8 cellular contexts compared by ENCODE assay signal in the genomic region with DNA sequence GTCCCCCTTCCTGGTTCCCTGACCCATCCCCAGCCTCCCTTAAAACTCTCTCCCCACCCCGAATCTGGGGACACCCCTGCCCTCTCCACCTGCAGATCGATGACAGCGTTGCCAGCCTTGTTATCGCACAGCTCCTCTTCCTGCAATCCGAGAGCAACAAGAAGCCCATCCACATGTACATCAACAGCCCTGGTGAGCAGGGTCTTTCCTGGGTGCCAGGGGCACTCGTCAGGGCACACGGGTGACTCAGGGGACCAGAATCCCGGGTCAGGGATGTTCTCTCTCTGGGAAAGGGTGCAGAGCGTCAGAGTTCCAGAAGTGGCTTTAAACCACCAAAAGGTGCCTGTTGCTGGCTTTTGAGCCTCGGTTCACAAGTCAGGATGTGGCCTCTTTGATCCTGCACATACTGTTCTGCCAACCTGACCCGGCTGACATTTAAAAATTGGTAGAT. TPM values are rescaled to one million over a fixed set of nuclear protein-coding genes. Genes with fewer than 3 reads are reported as not detected.
A peak's percentile ranks its signal among the peaks of the same experiment; 100 is the strongest.
DNase-seq lines count a peak whose midpoint lies in the region; ATAC-seq and TF ChIP-seq lines count a peak whose summit lies in the region.

No MANE protein-coding gene starts in this region.

- peak overlapping the region; percentile 90 to 98 (median 95) for H3K4me3 Mint-ChIP-seq in CD4-positive, alpha-beta memory T cell
- H3K4me3 Mint-ChIP-seq in central memory CD8-positive, alpha-beta T cell: peak overlapping the region; percentile 98
- H3K4me3 Mint-ChIP-seq in naive B cell: peak overlapping the region; percentile 85 to 96 (median 92)

- H3K4me1 Mint-ChIP-seq in CD4-positive, alpha-beta memory T cell: peaks cover 10 to 29% (median 19%) of the 10 kb centered on the region in 4 donors
- H3K4me1 Mint-ChIP-seq in central memory CD8-positive, alpha-beta T cell: peaks cover 12% of the 10 kb centered on the region
- peaks cover 12 to 20% (median 12%) of the 10 kb centered on the region in 3 donors for H3K4me1 Mint-ChIP-seq in naive B cell

- CTCF ChIA-PET in CD4-positive, alpha-beta memory T cell (lab: Charles Lee; ENCODE audit: partially characterized antibody): no interaction called here
- CTCF ChIA-PET in Panc1 (lab: Charles Lee): no interaction called here

- H3K27me3 Mint-ChIP-seq in CD4-positive, alpha-beta memory T cell: no peaks in the 10 kb centered on the region
- H3K27me3 Mint-ChIP-seq in central memory CD8-positive, alpha-beta T cell: no peaks in the 10 kb centered on the region
- no peaks in the 10 kb centered on the region for H3K27me3 Mint-ChIP-seq in naive B cell

- POLR2A ChIA-PET in CD4-positive, alpha-beta memory T cell (lab: Charles Lee; ENCODE audit: partially characterized antibody): interaction anchor here (0.7 to 5.4 kb wide), 7 partner anchors 10 to 706 kb away, joined by 3 to 123 read pairs (median 10); a partner anchor contains a TSS
- POLR2A ChIA-PET in Panc1 (lab: Charles Lee): interaction anchor here (0.5 kb wide), 1 partner anchor 477 kb away, joined by 3 read pairs; no protein-coding TSS in a partner anchor

- H3K36me3 ChIP-seq in CD4-positive, alpha-beta memory T cell (ENCODE audit: insufficient read depth, low read length): peaks cover 32% of the 10 kb centered on the region
- H3K36me3 ChIP-seq in Panc1 (ENCODE audit: control insufficient read depth, insufficient read depth, low read length): peaks cover 2% of the 10 kb centered on the region

- in situ Hi-C loops in Panc1 (cut with HindIII; ENCODE audit: low pct_unique_long_range_greater_than_20kb, low sequenced_read_pairs): no loop called here

- H3K36me3 Mint-ChIP-seq in CD4-positive, alpha-beta memory T cell: peaks cover 20 to 35% of the 10 kb centered on the region in 2 donors
- peaks cover 50% of the 10 kb centered on the region for H3K36me3 Mint-ChIP-seq in central memory CD8-positive, alpha-beta T cell (ENCODE audit: insufficient read depth)
- peaks cover 0 to 4% of the 10 kb centered on the region in 2 donors for H3K36me3 Mint-ChIP-seq in naive B cell

- TSS peak; percentile 89 for BruUV-seq in Panc1 (replicated peaks; lab: Mats Ljungman, UMichigan)

- no peaks in the 10 kb centered on the region for H3K27me3 ChIP-seq in CD4-positive, alpha-beta memory T cell (ENCODE audit: insufficient read depth, low read length)
- no peaks in the 10 kb centered on the region for H3K27me3 ChIP-seq in Panc1 (ENCODE audit: control insufficient read depth, insufficient read depth, low read length)

- peaks cover 23% of the 10 kb centered on the region for H3K4me1 ChIP-seq in CD4-positive, alpha-beta memory T cell (ENCODE audit: insufficient read depth, low read length)
- 0 out of 2 replicates have a peak, but pooled peaks cover 4% of the 10 kb centered on the region for H3K4me1 ChIP-seq in Panc1 (ENCODE audit: control insufficient read depth, insufficient read depth, low read length)

- peak overlapping the region; percentile 92 to 97 for H3K4me3 ChIP-seq in CD4-positive, alpha-beta memory T cell (ENCODE audit: low read length in 2 of 2)
- peak overlapping the region; percentile 53 to 78 for H3K4me3 ChIP-seq in Panc1 (ENCODE audit: low read depth in 2 of 2, low read length in 2 of 2)

- no peaks in the 10 kb centered on the region for H3K9me3 ChIP-seq in CD4-positive, alpha-beta memory T cell (ENCODE audit: control insufficient read depth in 1 of 2, low read length in 2 of 2)
- H3K9me3 ChIP-seq in Panc1 (ENCODE audit: control insufficient read depth, insufficient read depth, low read depth, low read length): no peaks in the 10 kb centered on the region

- peak overlapping the region; percentile 78 for H3K27ac ChIP-seq in CD4-positive, alpha-beta memory T cell (ENCODE audit: low read depth, low read length)
- peak overlapping the region; percentile 89 for H3K27ac ChIP-seq in Panc1 (ENCODE audit: low read length)

- intact Hi-C loops in CD4-positive, alpha-beta memory T cell (cut with micrococcal nuclease): loop anchor here (5.0 to 10.0 kb wide), 2 partner anchors 568 to 1170 kb away; a partner anchor contains a TSS
- intact Hi-C loops in Panc1 (cut with micrococcal nuclease; ENCODE audit: unreplicated experiment): no loop called here

- DNase-seq in CD4-positive, alpha-beta memory T cell: peak; percentile 64 to 75 (median 72)
- no peak for DNase-seq in Panc1 (ENCODE audit: low read depth, low spot score)
- DNase-seq in central memory CD8-positive, alpha-beta T cell (ENCODE audit: low spot score in 2 of 2): no peak
- DNase-seq in naive B cell: no peak
- DNase-seq in DMS79 treated with DMSO at 0.1 percent for 48 hours (lab: John Stamatoyannopoulos, UW): no peak
- no peak for DNase-seq in GM19240 (ENCODE audit: insufficient read length, low spot score)
- no peak for DNase-seq in SK-N-DZ (ENCODE audit: low spot score)

- peak overlapping the region; percentile 91 to 97 (median 95) for H3K27ac Mint-ChIP-seq in CD4-positive, alpha-beta memory T cell
- H3K27ac Mint-ChIP-seq in central memory CD8-positive, alpha-beta T cell (ENCODE audit: low read depth): peak overlapping the region; percentile 88
- peak overlapping the region in 4 of 6 donors; percentile 44 to 92 (median 87) for H3K27ac Mint-ChIP-seq in naive B cell

- H3K9me3 Mint-ChIP-seq in CD4-positive, alpha-beta memory T cell: no peaks in the 10 kb centered on the region
- H3K9me3 Mint-ChIP-seq in central memory CD8-positive, alpha-beta T cell: no peaks in the 10 kb centered on the region
- no peaks in the 10 kb centered on the region for H3K9me3 Mint-ChIP-seq in naive B cell

- TF ChIP-seq CTCF in Panc1 (IDR thresholded peaks at IDR 0.05): no peak

- ATAC-seq in Panc1: no peak
- peak; percentile 60 for ATAC-seq in central memory CD8-positive, alpha-beta T cell (replicated peaks; ENCODE audit: extremely low read depth, poor library complexity, severe bottlenecking)
- ATAC-seq in naive B cell (ENCODE audit: low read depth in 2 of 2): no peak
- ATAC-seq in GM21423 (IDR thresholded peaks at IDR 0.05; ENCODE audit: unreplicated experiment): no peak

RNA-seq across cellular contexts. Expression of a gene that starts 1.0 kb away (rescaled TPM):
- total RNA-seq in CD4-positive, alpha-beta memory T cell: 10 to 100 TPM; 70.8 to 71.3 TPM
- polyA plus RNA-seq in CD4-positive, alpha-beta memory T cell: 100 to 1,000 TPM; 160 to 212 TPM
- total RNA-seq in Panc1 (2021; ENCODE audit: unreplicated experiment): 80.0 TPM
- polyA plus RNA-seq in Panc1 (2012; ENCODE audit: insufficient read length): 134 TPM
- polyA plus RNA-seq in naive B cell (ENCODE audit: low read depth in 6 of 6): 100 to 1,000 TPM in 3 of 6 donors, 10 to 100 TPM in 3; 86.7 to 145 (median 102) TPM
- 81.8 and 99.2 TPM in 2 replicates for polyA plus RNA-seq in SK-N-DZ (2014; cell fraction: cytosol; rRNA removed)
- 49.2 and 55.2 TPM in 2 replicates for polyA plus RNA-seq in SK-N-DZ (2014; cell fraction: nucleus; rRNA removed)

RNA-seq across cellular contexts. Expression of a gene that starts 10.2 kb away (rescaled TPM):
- 10 to 100 TPM; 67.4 to 73.4 TPM for total RNA-seq in CD4-positive, alpha-beta memory T cell
- polyA plus RNA-seq in CD4-positive, alpha-beta memory T cell: 10 to 100 TPM; 72.3 to 88.1 TPM
- total RNA-seq in Panc1 (2021; ENCODE audit: unreplicated experiment): 65.0 TPM
- polyA plus RNA-seq in Panc1 (2012; ENCODE audit: insufficient read length): 68.6 TPM
- polyA plus RNA-seq in naive B cell (ENCODE audit: low read depth in 6 of 6): 10 to 100 TPM; 52.8 to 77.4 (median 70.5) TPM
- 40.8 and 48.0 TPM in 2 replicates for polyA plus RNA-seq in SK-N-DZ (2014; cell fraction: cytosol; rRNA removed)
- 36.4 and 49.5 TPM in 2 replicates for polyA plus RNA-seq in SK-N-DZ (2014; cell fraction: nucleus; rRNA removed)

RNA-seq across cellular contexts. Expression of a gene that starts 13.4 kb away (rescaled TPM):
- 1 to 10 TPM; 4.6 to 5.2 TPM for total RNA-seq in CD4-positive, alpha-beta memory T cell
- under 1 TPM; 0.38 to 0.61 TPM for polyA plus RNA-seq in CD4-positive, alpha-beta memory T cell
- 1.6 TPM for total RNA-seq in Panc1 (2021; ENCODE audit: unreplicated experiment)
- polyA plus RNA-seq in Panc1 (2012; ENCODE audit: insufficient read length): 0.86 TPM
- under 1 TPM; 0.35 to 0.56 (median 0.49) TPM for polyA plus RNA-seq in naive B cell (ENCODE audit: low read depth in 6 of 6)
- polyA plus RNA-seq in SK-N-DZ (2014; cell fraction: cytosol; rRNA removed): 1.8 and 1.9 TPM in 2 replicates
- 0.62 and 2.1 TPM in 2 replicates for polyA plus RNA-seq in SK-N-DZ (2014; cell fraction: nucleus; rRNA removed)

RNA-seq across cellular contexts. Expression of a gene that starts 29.0 kb away (rescaled TPM):
- total RNA-seq in CD4-positive, alpha-beta memory T cell: 1 to 10 TPM in 1 of 2 experiments, under 1 TPM in 1; 0.67 to 1.3 TPM
- 1 to 10 TPM in 1 of 2 donors, under 1 TPM in 1; 0.90 to 1.1 TPM for polyA plus RNA-seq in CD4-positive, alpha-beta memory T cell
- total RNA-seq in Panc1 (2021; ENCODE audit: unreplicated experiment): not detected
- polyA plus RNA-seq in Panc1 (2012; ENCODE audit: insufficient read length): not detected
- polyA plus RNA-seq in naive B cell (ENCODE audit: low read depth in 6 of 6): not detected
- polyA plus RNA-seq in SK-N-DZ (2014; cell fraction: cytosol; rRNA removed): not detected in 2 replicates
- not detected in 2 replicates for polyA plus RNA-seq in SK-N-DZ (2014; cell fraction: nucleus; rRNA removed)

RNA-seq across cellular contexts. Expression of a gene that starts 30.6 kb away (rescaled TPM):
- total RNA-seq in CD4-positive, alpha-beta memory T cell: 10 to 100 TPM; 56.3 to 57.7 TPM
- 10 to 100 TPM in 1 of 2 donors, 1 to 10 TPM in 1; 6.6 to 27.5 TPM for polyA plus RNA-seq in CD4-positive, alpha-beta memory T cell
- 61.1 TPM for total RNA-seq in Panc1 (2021; ENCODE audit: unreplicated experiment)
- 138 TPM for polyA plus RNA-seq in Panc1 (2012; ENCODE audit: insufficient read length)
- 10 to 100 TPM in 5 of 6 donors, 1 to 10 TPM in 1; 2.5 to 22.7 (median 18.1) TPM for polyA plus RNA-seq in naive B cell (ENCODE audit: low read depth in 6 of 6)
- 37.3 and 50.5 TPM in 2 replicates for polyA plus RNA-seq in SK-N-DZ (2014; cell fraction: cytosol; rRNA removed)
- 22.3 and 36.5 TPM in 2 replicates for polyA plus RNA-seq in SK-N-DZ (2014; cell fraction: nucleus; rRNA removed)

Comparison
In these comparisons a context has a peak if more than half of its experiments do, and no peak if none do; other contexts are left out.
1. DNase-seq: peak in CD4-positive, alpha-beta memory T cell (5 of 5); none in Panc1 (single experiment), central memory CD8-positive, alpha-beta T cell (0 of 2), naive B cell (single experiment), DMS79 treated with DMSO at 0.1 percent for 48 hours (single experiment), GM19240 (single experiment) and SK-N-DZ (single experiment).
2. Peak in every context shown above with its lines, with median percentiles within 50 percentile points of each other: H3K27ac Mint-ChIP-seq and H3K4me3 Mint-ChIP-seq.